In the genomic region with DNA sequence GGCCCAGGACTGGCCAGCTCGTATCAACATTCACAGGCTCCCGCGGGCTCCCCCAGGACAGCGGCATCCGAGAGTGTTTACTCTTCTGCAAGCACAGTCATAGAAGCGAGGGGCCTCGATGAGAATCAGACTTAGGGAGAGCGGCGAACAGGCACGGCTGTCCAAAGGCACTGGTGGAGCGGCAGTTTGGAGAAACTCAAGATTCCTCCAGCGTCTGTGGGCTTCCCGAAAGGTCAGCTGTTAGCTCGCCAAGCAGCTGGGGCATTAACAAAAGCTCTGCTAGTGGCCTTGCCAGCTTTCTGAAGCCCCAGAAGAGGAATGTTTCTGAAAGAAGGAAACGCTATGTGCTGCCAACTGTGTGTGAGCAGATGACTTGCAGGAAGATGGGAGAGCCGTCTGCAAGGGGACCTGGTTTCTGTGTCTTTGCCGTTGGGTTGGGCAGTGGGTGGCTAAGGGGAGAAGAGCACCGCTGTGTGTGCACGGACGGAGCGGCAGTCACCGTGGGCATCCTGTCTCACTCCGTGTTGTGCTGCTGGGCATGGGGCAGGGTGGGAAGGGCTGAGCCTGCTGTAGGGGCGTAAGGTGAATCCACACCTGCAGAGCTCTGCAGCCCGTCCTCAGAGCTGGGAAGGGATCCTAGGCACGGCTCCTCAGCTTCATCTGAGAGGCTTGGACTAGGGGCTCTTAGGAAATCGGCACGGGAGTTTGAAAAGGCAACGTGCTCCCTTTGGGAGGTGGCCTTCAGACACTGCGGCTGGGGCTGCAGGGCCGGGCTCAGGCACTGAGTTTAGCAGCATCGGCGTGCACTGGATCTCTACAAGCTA, we compare ENCODE assay signal across 1 cellular context.
TF ChIP-seq lines count a peak whose summit lies in the region.

No MANE protein-coding gene starts in this region.

TF ChIP-seq in GM23338, 12 proteins besides CTCF, POLR2A, EP300 and RAD21 (continued from another document):
- TF ChIP-seq, protein P1, sequence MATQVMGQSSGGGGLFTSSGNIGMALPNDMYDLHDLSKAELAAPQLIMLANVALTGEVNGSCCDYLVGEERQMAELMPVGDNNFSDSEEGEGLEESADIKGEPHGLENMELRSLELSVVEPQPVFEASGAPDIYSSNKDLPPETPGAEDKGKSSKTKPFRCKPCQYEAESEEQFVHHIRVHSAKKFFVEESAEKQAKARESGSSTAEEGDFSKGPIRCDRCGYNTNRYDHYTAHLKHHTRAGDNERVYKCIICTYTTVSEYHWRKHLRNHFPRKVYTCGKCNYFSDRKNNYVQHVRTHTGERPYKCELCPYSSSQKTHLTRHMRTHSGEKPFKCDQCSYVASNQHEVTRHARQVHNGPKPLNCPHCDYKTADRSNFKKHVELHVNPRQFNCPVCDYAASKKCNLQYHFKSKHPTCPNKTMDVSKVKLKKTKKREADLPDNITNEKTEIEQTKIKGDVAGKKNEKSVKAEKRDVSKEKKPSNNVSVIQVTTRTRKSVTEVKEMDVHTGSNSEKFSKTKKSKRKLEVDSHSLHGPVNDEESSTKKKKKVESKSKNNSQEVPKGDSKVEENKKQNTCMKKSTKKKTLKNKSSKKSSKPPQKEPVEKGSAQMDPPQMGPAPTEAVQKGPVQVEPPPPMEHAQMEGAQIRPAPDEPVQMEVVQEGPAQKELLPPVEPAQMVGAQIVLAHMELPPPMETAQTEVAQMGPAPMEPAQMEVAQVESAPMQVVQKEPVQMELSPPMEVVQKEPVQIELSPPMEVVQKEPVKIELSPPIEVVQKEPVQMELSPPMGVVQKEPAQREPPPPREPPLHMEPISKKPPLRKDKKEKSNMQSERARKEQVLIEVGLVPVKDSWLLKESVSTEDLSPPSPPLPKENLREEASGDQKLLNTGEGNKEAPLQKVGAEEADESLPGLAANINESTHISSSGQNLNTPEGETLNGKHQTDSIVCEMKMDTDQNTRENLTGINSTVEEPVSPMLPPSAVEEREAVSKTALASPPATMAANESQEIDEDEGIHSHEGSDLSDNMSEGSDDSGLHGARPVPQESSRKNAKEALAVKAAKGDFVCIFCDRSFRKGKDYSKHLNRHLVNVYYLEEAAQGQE (IDR thresholded peaks at IDR 0.05; ENCODE audit: unreplicated experiment): no peak
- TF ChIP-seq NANOG (IDR thresholded peaks at IDR 0.05; ENCODE audit: borderline replicate concordance): no peak
- no peak for TF ChIP-seq EZH2 (IDR thresholded peaks at IDR 0.05; ENCODE audit: low read depth, unreplicated experiment)
- TF ChIP-seq, protein P2, sequence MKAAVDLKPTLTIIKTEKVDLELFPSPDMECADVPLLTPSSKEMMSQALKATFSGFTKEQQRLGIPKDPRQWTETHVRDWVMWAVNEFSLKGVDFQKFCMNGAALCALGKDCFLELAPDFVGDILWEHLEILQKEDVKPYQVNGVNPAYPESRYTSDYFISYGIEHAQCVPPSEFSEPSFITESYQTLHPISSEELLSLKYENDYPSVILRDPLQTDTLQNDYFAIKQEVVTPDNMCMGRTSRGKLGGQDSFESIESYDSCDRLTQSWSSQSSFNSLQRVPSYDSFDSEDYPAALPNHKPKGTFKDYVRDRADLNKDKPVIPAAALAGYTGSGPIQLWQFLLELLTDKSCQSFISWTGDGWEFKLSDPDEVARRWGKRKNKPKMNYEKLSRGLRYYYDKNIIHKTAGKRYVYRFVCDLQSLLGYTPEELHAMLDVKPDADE (IDR thresholded peaks at IDR 0.05): no peak
- TF ChIP-seq JUNB (IDR thresholded peaks at IDR 0.05; ENCODE audit: unreplicated experiment): no peak
- TF ChIP-seq CREB1 (CRISPR knock-in tag; IDR thresholded peaks at IDR 0.05; ENCODE audit: low read depth): no peak
TF ChIP-seq in GM23338: peak in this region for 0.
